In genomic region chr10:59465089-59465488, GRCh38 we compare ENCODE assay signal across 8 cellular contexts.
DNase-seq lines count a peak whose midpoint lies in the region; ATAC-seq and TF ChIP-seq lines count a peak whose summit lies in the region.

No MANE protein-coding gene starts in this region.

- CTCF ChIA-PET in RWPE1 (lab: Yijun Ruan, JAX) = interaction anchor here (0.5 to 0.7 kb wide), 4 partner anchors 115 to 684 kb away, joined by 3 to 4 read pairs (median 3); no protein-coding TSS in a partner anchor

- no peaks in the 10 kb centered on the region for H3K9me3 ChIP-seq in gastroesophageal sphincter

- H3K27ac ChIP-seq in RWPE1 = no peak overlapping the region
- no peak overlapping the region for H3K27ac ChIP-seq in gastroesophageal sphincter

- POLR2A ChIA-PET in RWPE1 (lab: Yijun Ruan, JAX; ENCODE audit: low non-redundant PET) = no interaction called here

- no peak for TF ChIP-seq POLR2A in gastroesophageal sphincter (IDR thresholded peaks at IDR 0.05)

- H3K36me3 ChIP-seq in gastroesophageal sphincter = no peaks in the 10 kb centered on the region

- TF ChIP-seq EP300 in gastroesophageal sphincter (IDR thresholded peaks at IDR 0.05) = no peak

- H3K4me1 ChIP-seq in gastroesophageal sphincter = peaks cover 0 to 11% (median 0%) of the 10 kb centered on the region in 3 donors

- intact Hi-C loops in left colon (cut with DNase I, micrococcal nuclease) = no loop called here

- H3K4me3 ChIP-seq in gastroesophageal sphincter = no peak overlapping the region

- ATAC-seq in gastroesophageal sphincter (no peak), left colon (no peak)

- DNase-seq in NCI-H82 (lab: John Stamatoyannopoulos, UW) (peak; percentile 12), NCI-H82 treated with DMSO at 0.1 percent for 48 hours (lab: John Stamatoyannopoulos, UW; ENCODE audit: unreplicated experiment) (no peak), RWPE1 (ENCODE audit: low spot score) (peak; percentile 4), smooth muscle cell of the brain vasculature (ENCODE audit: low read depth, low spot score) (peak; percentile 0), HuH-7.5 (ENCODE audit: low spot score) (no peak), left colon (no peak)
- no peak for DNase-seq in stimulated activated CD4-positive, alpha-beta T cell treated with anti-CD3 and anti-CD28 coated beads, Interleukin-4, amount 100 ng/mL, for 1 hour

- TF ChIP-seq CTCF in RWPE1 (conservative IDR thresholded peaks at IDR 0.05; ENCODE audit: low read depth) (no peak), gastroesophageal sphincter (IDR thresholded peaks at IDR 0.05) (peak; percentile 17 to 51 (median 36))

- no peaks in the 10 kb centered on the region for H3K27me3 ChIP-seq in gastroesophageal sphincter

Comparison
In these comparisons a context has a peak if more than half of its experiments do, and no peak if none do; other contexts are left out.
1. DNase-seq: peak in NCI-H82 (single experiment), RWPE1 (single experiment) and smooth muscle cell of the brain vasculature (single experiment); none in NCI-H82 treated with DMSO at 0.1 percent for 48 hours (single experiment), HuH-7.5 (single experiment), stimulated activated CD4-positive, alpha-beta T cell treated with anti-CD3 and anti-CD28 coated beads, Interleukin-4, amount 100 ng/mL, for 1 hour (single experiment) and left colon (0 of 2).